8 cellular contexts compared by ENCODE assay signal in the genomic region with DNA sequence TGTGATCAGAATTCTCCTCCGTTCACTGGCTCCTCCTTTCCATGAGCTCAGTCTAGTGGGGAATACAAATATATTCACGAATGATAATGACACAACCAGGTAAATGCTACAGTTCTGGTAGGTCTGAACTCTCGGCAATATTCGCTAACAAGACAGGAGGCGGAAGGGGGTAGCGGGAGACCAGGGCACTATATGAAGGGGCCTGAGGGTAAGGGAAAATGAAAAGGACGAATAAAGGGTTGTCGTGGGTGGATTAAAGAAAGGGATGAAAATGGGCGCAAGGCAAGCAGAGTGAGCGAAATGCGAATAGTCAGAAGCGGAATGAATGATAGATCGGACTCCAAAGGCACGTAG. TPM values are rescaled to one million over a fixed set of nuclear protein-coding genes. Genes with fewer than 3 reads are reported as not detected.
A peak's percentile ranks its signal among the peaks of the same experiment; 100 is the strongest.
DNase-seq lines count a peak whose midpoint lies in the region; ATAC-seq lines count a peak whose summit lies in the region.

No MANE protein-coding gene starts in this region.

- peak overlapping the region; percentile 97 to 98 for H3K27ac Mint-ChIP-seq in activated naive CD4-positive, alpha-beta T cell treated with anti-CD3 and anti-CD28 coated beads, Interleukin-2, amount 50 U/mL, for 72 hours
- peak overlapping the region; percentile 97 for H3K27ac Mint-ChIP-seq in stimulated activated memory B cell treated with anti-CD40 and anti-IgM and Interleukin-4, amounts not matched to agents 10 μg/mL and 1 μg/mL and 100 μg/mL, for 72 hours

- ATAC-seq in HG03060 (IDR thresholded peaks at IDR 0.05; ENCODE audit: low read depth, unreplicated experiment), result peak; percentile 8
- peak in 1 of 2 donors; percentile 15 for ATAC-seq in activated naive CD4-positive, alpha-beta T cell treated with anti-CD3 and anti-CD28 coated beads, Interleukin-2, amount 50 U/mL, for 72 hours
- no peak for ATAC-seq in stimulated activated memory B cell treated with anti-CD40 and anti-IgM and Interleukin-4, amounts not matched to agents 10 μg/mL and 1 μg/mL and 100 μg/mL, for 72 hours

- H3K4me1 Mint-ChIP-seq in stimulated activated memory B cell treated with anti-CD40 and anti-IgM and Interleukin-4, amounts not matched to agents 10 μg/mL and 1 μg/mL and 100 μg/mL, for 72 hours, result peaks cover 19% of the 10 kb centered on the region

- peak overlapping the region; percentile 62 for H3K9ac ChIP-seq in iPS-18a (ENCODE audit: low read length)

- H3K4me3 Mint-ChIP-seq in stimulated activated memory B cell treated with anti-CD40 and anti-IgM and Interleukin-4, amounts not matched to agents 10 μg/mL and 1 μg/mL and 100 μg/mL, for 72 hours, result peak overlapping the region; percentile 98

- H3K27me3 ChIP-seq in iPS-18a (ENCODE audit: control insufficient read depth, insufficient read depth, low read length), result no peaks in the 10 kb centered on the region

- no peak overlapping the region for H3K27ac ChIP-seq in iPS-18a (ENCODE audit: low read length)

- H3K9me3 ChIP-seq in iPS-18a (ENCODE audit: control insufficient read depth, low read depth, low read length), result peaks cover under 1% of the 10 kb centered on the region

- peak overlapping the region; percentile 57 for H3K4me3 ChIP-seq in iPS-18a (ENCODE audit: low read length)

- no peaks in the 10 kb centered on the region for H3K36me3 ChIP-seq in iPS-18a (ENCODE audit: control insufficient read depth, low read depth, low read length)

- H3K9me3 Mint-ChIP-seq in activated naive CD4-positive, alpha-beta T cell treated with anti-CD3 and anti-CD28 coated beads, Interleukin-2, amount 50 U/mL, for 72 hours, result no peaks in the 10 kb centered on the region
- H3K9me3 Mint-ChIP-seq in stimulated activated memory B cell treated with anti-CD40 and anti-IgM and Interleukin-4, amounts not matched to agents 10 μg/mL and 1 μg/mL and 100 μg/mL, for 72 hours, result no peaks in the 10 kb centered on the region

- DNase-seq in NCI-H748 (lab: John Stamatoyannopoulos, UW; ENCODE audit: unreplicated experiment), result peak; percentile 55
- no peak for DNase-seq in NCI-H748 treated with DMSO at 0.1 percent for 48 hours (lab: John Stamatoyannopoulos, UW)
- DNase-seq in activated naive CD4-positive, alpha-beta T cell treated with anti-CD3 and anti-CD28 coated beads, Interleukin-2, amount 50 U/mL, for 72 hours (ENCODE audit: low spot score in 2 of 2), result peak in 1 of 2 donors; percentile 5
- no peak for DNase-seq in DMS153 treated with DMSO at 0.1 percent for 48 hours (lab: John Stamatoyannopoulos, UW; ENCODE audit: unreplicated experiment)
- no peak for DNase-seq in NCI-H1930 (lab: John Stamatoyannopoulos, UW)

- H3K36me3 Mint-ChIP-seq in activated naive CD4-positive, alpha-beta T cell treated with anti-CD3 and anti-CD28 coated beads, Interleukin-2, amount 50 U/mL, for 72 hours, result peaks cover 7 to 10% of the 10 kb centered on the region in 2 donors
- H3K36me3 Mint-ChIP-seq in stimulated activated memory B cell treated with anti-CD40 and anti-IgM and Interleukin-4, amounts not matched to agents 10 μg/mL and 1 μg/mL and 100 μg/mL, for 72 hours, result peaks cover 6% of the 10 kb centered on the region

- H3K27me3 Mint-ChIP-seq in stimulated activated memory B cell treated with anti-CD40 and anti-IgM and Interleukin-4, amounts not matched to agents 10 μg/mL and 1 μg/mL and 100 μg/mL, for 72 hours, result no peaks in the 10 kb centered on the region

- H3K4me1 ChIP-seq in iPS-18a (ENCODE audit: control insufficient read depth, low read depth, low read length), result no peaks in the 10 kb centered on the region

RNA-seq across cellular contexts. Expression of a gene that starts 0.7 kb away (rescaled TPM):
- 10 to 100 TPM in 1 of 2 donors, 1 to 10 TPM in 1; 8.8 to 11.4 TPM for total RNA-seq in activated naive CD4-positive, alpha-beta T cell treated with anti-CD3 and anti-CD28 coated beads, Interleukin-2, amount 50 U/mL, for 72 hours

RNA-seq across cellular contexts. Expression of a gene that starts 47.1 kb away (rescaled TPM):
- under 1 TPM in 1 of 2 donors, not detected in 1; 0.66 TPM for total RNA-seq in activated naive CD4-positive, alpha-beta T cell treated with anti-CD3 and anti-CD28 coated beads, Interleukin-2, amount 50 U/mL, for 72 hours
